In the genomic region with DNA sequence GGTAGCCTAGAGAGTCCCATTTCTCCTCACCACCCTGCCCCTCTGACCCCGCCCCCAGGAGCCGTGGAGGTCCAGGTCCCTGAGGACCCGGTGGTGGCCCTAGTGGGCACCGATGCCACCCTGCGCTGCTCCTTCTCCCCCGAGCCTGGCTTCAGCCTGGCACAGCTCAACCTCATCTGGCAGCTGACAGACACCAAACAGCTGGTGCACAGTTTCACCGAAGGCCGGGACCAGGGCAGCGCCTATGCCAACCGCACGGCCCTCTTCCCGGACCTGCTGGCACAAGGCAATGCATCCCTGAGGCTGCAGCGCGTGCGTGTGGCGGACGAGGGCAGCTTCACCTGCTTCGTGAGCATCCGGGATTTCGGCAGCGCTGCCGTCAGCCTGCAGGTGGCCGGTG, we compare ENCODE assay signal across 5 cellular contexts. TPM values are rescaled to one million over a fixed set of nuclear protein-coding genes. Genes with fewer than 3 reads are reported as not detected.
"Had no signal": no experiment of that assay in that cellular context is flagged by ENCODE, and none has a peak within 500 bp of the region (broad histone marks: within the 10 kb centered on the region; RNA-seq: fewer than 3 reads in every experiment).

No MANE protein-coding gene starts in this region.

RNA-seq across cellular contexts. Expression of a gene that starts 19.4 kb away (rescaled TPM):
- total RNA-seq: OCI-LY7 had no signal
- polyA plus RNA-seq: IgD-negative memory B cell had no signal

RNA-seq across cellular contexts. Expression of a gene that starts 49.5 kb away (rescaled TPM):
- total RNA-seq: K562, OCI-LY7, PC-3, SJCRH30 had no signal
- polyA plus RNA-seq: IgD-negative memory B cell, K562 had no signal
